8 cellular contexts compared by ENCODE assay signal in genomic region chr6:143677891-143678737, GRCh38. TPM values are rescaled to one million over a fixed set of nuclear protein-coding genes. Genes with fewer than 3 reads are reported as not detected.
A peak's percentile ranks its signal among the peaks of the same experiment; 100 is the strongest.
DNase-seq lines count a peak whose midpoint lies in the region; ATAC-seq and TF ChIP-seq lines count a peak whose summit lies in the region.

Gene PHACTR2, plus strand, starts transcription at chr6:143677965. Its CDS starts 199 bp downstream, at chr6:143678164.

- peaks cover 2% of the 10 kb centered on the region for H3K79me1 ChIP-seq in mesendoderm (ENCODE audit: low read length)

- ATAC-seq in GM21717 (IDR thresholded peaks at IDR 0.05; ENCODE audit: unreplicated experiment) = no peak

- peak within 1 kb of the TSS; percentile 55 for H3K23ac ChIP-seq in mesendoderm (ENCODE audit: low read length)

- H3K36me3 ChIP-seq in mesendoderm (ENCODE audit: control insufficient read depth, insufficient read depth, low read length) = no peaks in the 10 kb centered on the region

- peak within 1 kb of the TSS; percentile 94 for H3K56ac ChIP-seq in mesendoderm (ENCODE audit: low read length)

- H4K8ac ChIP-seq in mesendoderm (ENCODE audit: low read depth, low read length) = no peak within 1 kb of the TSS

- H2BK15ac ChIP-seq in mesendoderm (replicated peaks; ENCODE audit: low read depth) = no peak within 1 kb of the TSS

- WGBS in mesendoderm (ENCODE audit: extremely low coverage, insufficient coverage, low lambda C conversion rate) = no CpG with 5 or more reads among the region's 69 CpGs

- DNase-seq in SKM-1 treated with dmso at 0.1 percent for 144 hours (lab: John Stamatoyannopoulos, UW; ENCODE audit: unreplicated experiment) = peak; percentile 19
- no peak for DNase-seq in SKM-1 (lab: John Stamatoyannopoulos, UW; ENCODE audit: unreplicated experiment)
- peak; percentile 45 for DNase-seq in NCI-H526 treated with DMSO at 0.1 percent for 48 hours (lab: John Stamatoyannopoulos, UW)
- peak; percentile 31 for DNase-seq in activated T-cell treated with anti-CD3 and anti-CD28 coated beads for 24 hours (ENCODE audit: low read depth)
- DNase-seq in epithelial cell of esophagus (ENCODE audit: low read depth) = peak; percentile 64
- DNase-seq in mesendoderm = peak; percentile 97
- DNase-seq in stimulated activated CD8-positive, alpha-beta memory T cell treated with anti-CD3 and anti-CD28 coated beads, Interleukin-15, amount 100 ng/mL, for 1 hour (ENCODE audit: low read depth) = peak; percentile 7

- H3K27ac ChIP-seq in mesendoderm (ENCODE audit: low read depth, low read length) = peak within 1 kb of the TSS; percentile 98

- H3K79me2 ChIP-seq in mesendoderm (ENCODE audit: control insufficient read depth, insufficient read depth, low read length) = peaks cover 29% of the 10 kb centered on the region

- no peak for TF ChIP-seq CTCF in epithelial cell of esophagus (IDR thresholded peaks at IDR 0.05; ENCODE audit: insufficient read depth, low read depth, low read length, missing control alignments)

- H3K4me1 ChIP-seq in mesendoderm (ENCODE audit: control insufficient read depth, low read depth, low read length) = peaks cover 6% of the 10 kb centered on the region

- H2AK5ac ChIP-seq in mesendoderm (ENCODE audit: low read length) = no peak within 1 kb of the TSS

- no peak within 1 kb of the TSS for H4K5ac ChIP-seq in mesendoderm (ENCODE audit: low read length)

- peak within 1 kb of the TSS; percentile 35 for H3K4me2 ChIP-seq in mesendoderm (ENCODE audit: low read length)

- H3K4ac ChIP-seq in mesendoderm (ENCODE audit: low read depth, low read length) = peak within 1 kb of the TSS; percentile 77

- H3K27me3 ChIP-seq in mesendoderm (ENCODE audit: insufficient read depth, low read length, poor library complexity) = no peaks in the 10 kb centered on the region

- H3K9ac ChIP-seq in mesendoderm (ENCODE audit: low read length) = peak within 1 kb of the TSS; percentile 92

- peak within 1 kb of the TSS; percentile 40 for H2BK120ac ChIP-seq in mesendoderm (ENCODE audit: low read depth, low read length)

- H3K4me3 ChIP-seq in epithelial cell of esophagus (ENCODE audit: low read length) (peak within 1 kb of the TSS; percentile 78), mesendoderm (ENCODE audit: low read length) (peak within 1 kb of the TSS; percentile 67)

- peak within 1 kb of the TSS; percentile 71 for H3K18ac ChIP-seq in mesendoderm (ENCODE audit: low read length)

- peak within 1 kb of the TSS; percentile 89 for H2BK5ac ChIP-seq in mesendoderm (ENCODE audit: low read length)

RNA-seq across cellular contexts. Expression of gene PHACTR2, which starts in this region (rescaled TPM):
- polyA plus RNA-seq in mesendoderm (2013, experiment 1 of 2) = 66.6 TPM
- 62.9 TPM for polyA plus RNA-seq in mesendoderm (2013, experiment 2 of 2)
